Comparison of ENCODE assay signal across 14 cellular contexts in the genomic region with DNA sequence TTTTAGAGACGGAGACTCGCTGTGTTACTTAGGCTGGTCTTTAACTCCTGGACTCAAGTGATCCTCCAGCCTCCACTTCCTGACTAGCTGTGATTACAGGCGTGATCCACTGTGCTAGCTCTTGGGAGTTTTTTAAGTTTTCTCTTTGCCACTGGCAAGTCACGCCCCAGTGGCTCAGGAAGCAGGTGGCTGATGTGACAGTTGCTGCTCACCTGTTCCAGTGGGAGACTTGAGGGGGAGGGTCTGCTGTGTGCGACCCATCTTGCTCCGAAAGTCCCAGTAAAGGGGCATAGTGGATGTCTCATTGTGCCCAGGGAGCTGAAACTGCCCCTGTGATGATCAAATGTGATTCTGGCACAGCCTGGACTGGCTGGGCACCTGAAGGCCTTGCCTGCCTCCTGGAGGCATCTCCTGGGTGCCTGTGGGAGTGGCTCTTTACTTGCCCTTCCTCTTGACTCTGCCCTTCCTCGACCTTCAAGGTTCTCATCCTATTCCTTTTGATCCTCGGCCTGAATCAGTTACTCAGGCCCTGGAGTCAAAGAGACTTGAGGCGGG. TPM values are rescaled to one million over a fixed set of nuclear protein-coding genes. Genes with fewer than 3 reads are reported as not detected.
DNase-seq lines count a peak whose midpoint lies in the region; ATAC-seq, FAIRE-seq and TF ChIP-seq lines count a peak whose summit lies in the region.
"Had no signal": no experiment of that assay in that cellular context is flagged by ENCODE, and none has a peak within 500 bp of the region (broad histone marks: within the 10 kb centered on the region; RNA-seq: fewer than 3 reads in every experiment).

No MANE protein-coding gene starts in this region.

- H3K4me1 ChIP-seq in HEK293 (ENCODE audit: control insufficient read depth, insufficient read depth, low read length) (peaks cover 2% of the 10 kb centered on the region; the same call in 1 of the 2 replicates), K562 (replicated peaks in 1 of 2; ENCODE audit: control insufficient read depth in 2 of 2, insufficient read depth in 2 of 2, low read length in 2 of 2) (peaks cover 20 to 21% of the 10 kb centered on the region in 2 experiments)
- H3K4me1 ChIP-seq in naive thymus-derived CD4-positive, alpha-beta T cell (ENCODE audit: control insufficient read depth in 2 of 2, insufficient read depth in 2 of 2, low read length in 2 of 2): peaks cover 6 to 13% of the 10 kb centered on the region in 2 donors

- peak overlapping the region in 1 of 2 experiments; percentile 81; a peak in 2 of 4 replicates for H3K9ac ChIP-seq in K562 (ENCODE audit: insufficient read depth in 1 of 2, low read depth in 2 of 2, low read length in 2 of 2)

- no peaks in the 10 kb centered on the region for H3K27me3 ChIP-seq in K562 (ENCODE audit: control insufficient read depth in 2 of 2, insufficient read depth in 2 of 2, low read length in 2 of 2)
- H3K27me3 ChIP-seq in naive thymus-derived CD4-positive, alpha-beta T cell (ENCODE audit: control insufficient read depth in 2 of 2, insufficient read depth in 2 of 2, low read length in 2 of 2): no peaks in the 10 kb centered on the region

- H3K36me3 ChIP-seq in HEK293 (ENCODE audit: control insufficient read depth in 2 of 2, insufficient read depth in 1 of 2, low read length in 2 of 2) (peaks cover 0 to 5% of the 10 kb centered on the region in 2 experiments; a peak in 2 of 3 replicates), K562 (ENCODE audit: control insufficient read depth, insufficient read depth, low read length) (peaks cover 31% of the 10 kb centered on the region; the same call in 2 of the 3 replicates)
- no peaks in the 10 kb centered on the region for H3K36me3 ChIP-seq in naive thymus-derived CD4-positive, alpha-beta T cell (ENCODE audit: control insufficient read depth in 2 of 3, insufficient read depth in 3 of 3, low read length in 3 of 3)

- peak overlapping the region in 3 of 10 donors; percentile 17 to 45 (median 25) for H3K4me3 Mint-ChIP-seq in naive thymus-derived CD4-positive, alpha-beta T cell

- H3K4me2 ChIP-seq in K562 (ENCODE audit: insufficient read depth, low read length): no peak overlapping the region

- intact Hi-C loops in K562 (cut with micrococcal nuclease): no loop called here
- intact Hi-C loops in naive thymus-derived CD4-positive, alpha-beta T cell (cut with micrococcal nuclease): no loop called here

- 70% methylated on average over 9 of the region's 9 CpGs for WGBS in K562 (ENCODE audit: insufficient coverage, low coverage, missing lambda C conversion rate)

- H3K9me3 ChIP-seq in HEK293 (ENCODE audit: control insufficient read depth, insufficient read depth, low read depth, low read length): no peaks in the 10 kb centered on the region
- H3K9me3 ChIP-seq in K562 (replicated peaks; ENCODE audit: control insufficient read depth, insufficient read depth, low read depth, low read length): no peaks in the 10 kb centered on the region; the same call in 1 of the 2 replicates
- H3K9me3 ChIP-seq in naive thymus-derived CD4-positive, alpha-beta T cell (ENCODE audit: control insufficient read depth in 2 of 3, low read length in 3 of 3): no peaks in the 10 kb centered on the region

- peaks cover 25 to 66% (median 56%) of the 10 kb centered on the region in 7 donors for H3K4me1 Mint-ChIP-seq in naive thymus-derived CD4-positive, alpha-beta T cell

- peaks cover 8% of the 10 kb centered on the region for H3K9me1 ChIP-seq in K562 (ENCODE audit: control insufficient read depth, insufficient read depth, low read length)

- H3K27ac Mint-ChIP-seq in naive thymus-derived CD4-positive, alpha-beta T cell: peak overlapping the region in 6 of 9 donors; percentile 14 to 69 (median 56)

- no peak for TF ChIP-seq CTCF in HEK293 (tag by site-specific recombination; IDR thresholded peaks at IDR 0.05)
- TF ChIP-seq CTCF in K562 (IDR thresholded peaks at IDR 0.05 in 2 of 3, conservative IDR thresholded peaks at IDR 0.05 in 1 of 3; ENCODE audit: insufficient read depth in 2 of 3, low read depth in 1 of 3, low read length in 3 of 3): no peak
- TF ChIP-seq CTCF in omental fat pad (IDR thresholded peaks at IDR 0.05): no peak

- H3K4me3 ChIP-seq in HEK293 (ENCODE audit: low read depth, low read length): no peak overlapping the region
- no peak overlapping the region for H3K4me3 ChIP-seq in K562
- H3K4me3 ChIP-seq in naive thymus-derived CD4-positive, alpha-beta T cell (ENCODE audit: low read length): no peak overlapping the region

- H3K79me2 ChIP-seq in K562 (ENCODE audit: control insufficient read depth, insufficient read depth, low read length): peaks cover 91% of the 10 kb centered on the region

- H4K20me1 ChIP-seq in K562 (replicated peaks; ENCODE audit: control insufficient read depth, insufficient read depth, low read length): peaks cover 27% of the 10 kb centered on the region

- H3K9me3 Mint-ChIP-seq in naive thymus-derived CD4-positive, alpha-beta T cell: no peaks in the 10 kb centered on the region

- H3K27ac ChIP-seq in HEK293 (ENCODE audit: extremely low read depth, low read depth, low read length): no peak overlapping the region
- H3K27ac ChIP-seq in K562 (ENCODE audit: extremely low read depth, low read depth, low read length): peak overlapping the region; percentile 28; the same call in 1 of the 3 replicates
- peak overlapping the region; percentile 46 for H3K27ac ChIP-seq in naive thymus-derived CD4-positive, alpha-beta T cell (ENCODE audit: low read depth, low read length)

- peak; percentile 56 for DNase-seq in Caki2 (ENCODE audit: low read depth)
- no peak for DNase-seq in K562 (ENCODE audit: extremely low read depth in 1 of 4, low spot score in 3 of 4)
- DNase-seq in naive thymus-derived CD4-positive, alpha-beta T cell: no peak
- DNase-seq in mucosa of gallbladder (ENCODE audit: low spot score): no peak
- DNase-seq in stimulated activated CD8-positive, alpha-beta memory T cell treated with anti-CD3 and anti-CD28 coated beads, Interleukin-4, amount 100 ng/mL, for 48 hours: no peak
- DNase-seq in globus pallidus (ENCODE audit: low spot score): no peak
- DNase-seq in omental fat pad (ENCODE audit: low spot score): no peak
- DNase-seq: activated naive CD4-positive, alpha-beta T cell; DMS 273 treated with DMSO at 0.1 percent for 48 hours; hippocampal formation; IMR-90; NCI-H774; T-helper 9 cell had no signal

- in situ Hi-C loops in Caki2 (cut with HindIII; ENCODE audit: low pct_unique_long_range_greater_than_20kb, low sequenced_read_pairs) (no loop called here), K562 (cut with MboI) (no loop called here)

- TF ChIP-seq EP300 in K562 (IDR thresholded peaks at IDR 0.05; ENCODE audit: low read length): no peak

- ATAC-seq in K562 (no peak), omental fat pad (ENCODE audit: low FRiP score) (no peak)
- ATAC-seq in naive thymus-derived CD4-positive, alpha-beta T cell: no peak

- CTCF ChIA-PET in HEK293 (lab: Yijun Ruan, JAX): interaction anchor here (0.6 kb wide), 1 partner anchor 275 kb away, joined by 3 read pairs; no protein-coding TSS in a partner anchor
- CTCF ChIA-PET in K562 (lab: Yijun Ruan, JAX; ENCODE audit: low intra/inter-chr PET ratio): no interaction called here
- CTCF ChIA-PET in naive thymus-derived CD4-positive, alpha-beta T cell (lab: Charles Lee): interaction anchor here (0.6 to 1.9 kb wide), 3 partner anchors 12 to 116 kb away, joined by 3 to 7 read pairs (median 5); no protein-coding TSS in a partner anchor

- peaks cover 0 to 4% (median 0%) of the 10 kb centered on the region in 5 donors for H3K36me3 Mint-ChIP-seq in naive thymus-derived CD4-positive, alpha-beta T cell

- no peak for FAIRE-seq in K562 (lab: Jason Lieb, UNC)

- POLR2A ChIA-PET in HEK293 (lab: Yijun Ruan, JAX) (interaction anchor here (0.6 kb wide), 1 partner anchor 9 kb away, joined by 4 read pairs; no protein-coding TSS in a partner anchor), K562 (lab: Yijun Ruan, JAX) (interaction anchor here (1.5 kb wide), 1 partner anchor 14 kb away, joined by 3 read pairs; no protein-coding TSS in a partner anchor)
- POLR2A ChIA-PET in naive thymus-derived CD4-positive, alpha-beta T cell (lab: Charles Lee): no interaction called here

- H2AFZ ChIP-seq in K562 (ENCODE audit: low read depth, low read length): no peak overlapping the region

- no TSS peak for BruUV-seq in K562 (replicated peaks; lab: Mats Ljungman, UMichigan)

- no peaks in the 10 kb centered on the region for H3K27me3 Mint-ChIP-seq in naive thymus-derived CD4-positive, alpha-beta T cell

- TF ChIP-seq POLR2A in K562 (conservative IDR thresholded peaks at IDR 0.05): no peak

- TF ChIP-seq RAD21 in K562 (CRISPR knock-in tag; conservative IDR thresholded peaks at IDR 0.05 in 1 of 2, IDR thresholded peaks at IDR 0.05 in 1 of 2): no peak

RNA-seq across cellular contexts. Expression of a gene that starts 7.8 kb away (rescaled TPM):
- total RNA-seq in Caki2 (2014; rRNA removed; shearing (Covaris generic); ENCODE audit: low replicate concordance): 76.1 and 109 TPM in 2 replicates
- total RNA-seq in K562 (2011; cell fraction: chromatin; rRNA removed; ENCODE audit: low replicate concordance): 239 and 474 TPM in 2 replicates
- total RNA-seq in K562 (2011; cell fraction: nucleolus; rRNA removed): 201 and 202 TPM in 2 replicates
- total RNA-seq in K562 (2011; cell fraction: nucleoplasm; rRNA removed): 194 and 219 TPM in 2 replicates
- 125 and 134 TPM in 2 replicates for total RNA-seq in K562 (2014; rRNA removed)
- 45.7 and 48.4 TPM in 2 replicates for total RNA-seq in K562 (2014; rRNA removed; fragmentation: Illumina TruSeq; extraction: Trizol)
- 52.1 and 54.1 TPM in 2 replicates for total RNA-seq in K562 (2015; rRNA removed; fragmentation: Illumina TruSeq; extraction: Trizol)
- 194 and 207 TPM in 2 replicates for total RNA-seq in K562 (2021)
- polyA plus RNA-seq in K562 (2011; rRNA removed): 40.7 and 69.1 TPM in 2 replicates
- 50.9 and 53.3 TPM in 2 replicates for polyA plus RNA-seq in K562 (2011; cell fraction: cytosol; rRNA removed)
- polyA plus RNA-seq in K562 (2011; cell fraction: nucleus; rRNA removed): 84.2 and 133 TPM in 2 replicates
- polyA plus RNA-seq in K562 (2012): 118 and 172 TPM in 2 replicates
- 98.6 and 118 TPM in 2 replicates for polyA plus RNA-seq in K562 (2014; fragmentation: Illumina TruSeq; extraction: Trizol)
- polyA plus RNA-seq in K562 (2014; fragmentation: Nextera tagmentation; extraction: Ambion mirVana): 10 to 100 TPM; 19.3 to 24.8 TPM
- polyA plus RNA-seq in K562 (2014; rRNA removed): 68.9 and 84.5 TPM in 2 replicates
- polyA minus RNA-seq in K562 (2011; rRNA and poly(A)+ RNA removed): 91.0 and 105 TPM in 2 replicates
- polyA minus RNA-seq in K562 (2011; cell fraction: cytosol; rRNA and poly(A)+ RNA removed): 157 and 194 TPM in 2 replicates
- 68.0 and 102 TPM in 2 replicates for polyA minus RNA-seq in K562 (2011; cell fraction: nucleus; rRNA and poly(A)+ RNA removed)
- 100 to 1,000 TPM in 4 of 5 experiments, 10 to 100 TPM in 1; 96.0 to 126 (median 104) TPM for total RNA-seq in naive thymus-derived CD4-positive, alpha-beta T cell
- 10 to 100 TPM; 11.8 to 33.9 TPM for polyA plus RNA-seq in naive thymus-derived CD4-positive, alpha-beta T cell
- total RNA-seq in mucosa of gallbladder: 95.5 TPM
- 10 to 100 TPM; 42.4 to 89.9 (median 57.8) TPM for total RNA-seq in omental fat pad

RNA-seq across cellular contexts. Expression of a gene that starts 40.0 kb away (rescaled TPM):
- total RNA-seq in Caki2 (2014; rRNA removed; shearing (Covaris generic); ENCODE audit: low replicate concordance): 60.3 and 60.8 TPM in 2 replicates
- total RNA-seq in K562 (2011; cell fraction: chromatin; rRNA removed; ENCODE audit: low replicate concordance): 9.9 and 25.8 TPM in 2 replicates
- 30.1 and 31.0 TPM in 2 replicates for total RNA-seq in K562 (2011; cell fraction: nucleolus; rRNA removed)
- total RNA-seq in K562 (2011; cell fraction: nucleoplasm; rRNA removed): 14.4 and 15.4 TPM in 2 replicates
- total RNA-seq in K562 (2014; rRNA removed): 29.4 and 32.7 TPM in 2 replicates
- 18.5 and 19.9 TPM in 2 replicates for total RNA-seq in K562 (2014; rRNA removed; fragmentation: Illumina TruSeq; extraction: Trizol)
- 20.2 and 20.7 TPM in 2 replicates for total RNA-seq in K562 (2015; rRNA removed; fragmentation: Illumina TruSeq; extraction: Trizol)
- 23.8 and 24.7 TPM in 2 replicates for total RNA-seq in K562 (2021)
- 11.0 and 13.2 TPM in 2 replicates for polyA plus RNA-seq in K562 (2011; rRNA removed)
- 10.3 and 20.8 TPM in 2 replicates for polyA plus RNA-seq in K562 (2011; cell fraction: cytosol; rRNA removed)
- polyA plus RNA-seq in K562 (2011; cell fraction: nucleus; rRNA removed): 7.8 and 11.2 TPM in 2 replicates
- polyA plus RNA-seq in K562 (2012): 17.4 and 20.2 TPM in 2 replicates
- 13.8 and 13.9 TPM in 2 replicates for polyA plus RNA-seq in K562 (2014; fragmentation: Illumina TruSeq; extraction: Trizol)
- polyA plus RNA-seq in K562 (2014; fragmentation: Nextera tagmentation; extraction: Ambion mirVana): 1 to 10 TPM; 2.4 to 3.2 TPM
- polyA plus RNA-seq in K562 (2014; rRNA removed): 16.3 and 17.5 TPM in 2 replicates
- polyA minus RNA-seq in K562 (2011; rRNA and poly(A)+ RNA removed): 2.6 and 2.9 TPM in 2 replicates
- polyA minus RNA-seq in K562 (2011; cell fraction: cytosol; rRNA and poly(A)+ RNA removed): 4.8 and 6.6 TPM in 2 replicates
- 5.7 and 7.8 TPM in 2 replicates for polyA minus RNA-seq in K562 (2011; cell fraction: nucleus; rRNA and poly(A)+ RNA removed)
- total RNA-seq in naive thymus-derived CD4-positive, alpha-beta T cell: 10 to 100 TPM; 15.8 to 33.4 (median 24.7) TPM
- 10 to 100 TPM; 27.1 to 47.5 TPM for polyA plus RNA-seq in naive thymus-derived CD4-positive, alpha-beta T cell
- total RNA-seq in mucosa of gallbladder: 23.8 TPM
- 10 to 100 TPM; 14.7 to 22.1 (median 20.3) TPM for total RNA-seq in omental fat pad

RNA-seq across cellular contexts. Expression of a gene that starts 40.2 kb away (rescaled TPM):
- total RNA-seq in Caki2 (2014; rRNA removed; shearing (Covaris generic); ENCODE audit: low replicate concordance): 102 and 129 TPM in 2 replicates
- total RNA-seq in K562 (2011; cell fraction: chromatin; rRNA removed; ENCODE audit: low replicate concordance): 41.8 and 150 TPM in 2 replicates
- total RNA-seq in K562 (2011; cell fraction: nucleolus; rRNA removed): 200 and 225 TPM in 2 replicates
- total RNA-seq in K562 (2011; cell fraction: nucleoplasm; rRNA removed): 96.4 and 107 TPM in 2 replicates
- 65.2 and 80.4 TPM in 2 replicates for total RNA-seq in K562 (2014; rRNA removed)
- total RNA-seq in K562 (2014; rRNA removed; fragmentation: Illumina TruSeq; extraction: Trizol): 10.3 and 12.1 TPM in 2 replicates
- 31.6 and 32.5 TPM in 2 replicates for total RNA-seq in K562 (2015; rRNA removed; fragmentation: Illumina TruSeq; extraction: Trizol)
- 51.6 and 56.3 TPM in 2 replicates for total RNA-seq in K562 (2021)
- 40.5 and 69.1 TPM in 2 replicates for polyA plus RNA-seq in K562 (2011; rRNA removed)
- polyA plus RNA-seq in K562 (2011; cell fraction: cytosol; rRNA removed): 114 and 210 TPM in 2 replicates
- 175 and 177 TPM in 2 replicates for polyA plus RNA-seq in K562 (2011; cell fraction: nucleus; rRNA removed)
- polyA plus RNA-seq in K562 (2012): 41.2 and 77.2 TPM in 2 replicates
- 20.4 and 44.1 TPM in 2 replicates for polyA plus RNA-seq in K562 (2014; fragmentation: Illumina TruSeq; extraction: Trizol)
- polyA plus RNA-seq in K562 (2014; fragmentation: Nextera tagmentation; extraction: Ambion mirVana): 1 to 10 TPM; 1.3 to 2.2 TPM
- 64.3 and 74.2 TPM in 2 replicates for polyA plus RNA-seq in K562 (2014; rRNA removed)
- 15.6 and 19.6 TPM in 2 replicates for polyA minus RNA-seq in K562 (2011; rRNA and poly(A)+ RNA removed)
- polyA minus RNA-seq in K562 (2011; cell fraction: cytosol; rRNA and poly(A)+ RNA removed): 56.2 and 63.8 TPM in 2 replicates
- polyA minus RNA-seq in K562 (2011; cell fraction: nucleus; rRNA and poly(A)+ RNA removed): 26.0 and 30.7 TPM in 2 replicates
- 10 to 100 TPM; 20.5 to 27.9 (median 26.2) TPM for total RNA-seq in naive thymus-derived CD4-positive, alpha-beta T cell
- polyA plus RNA-seq in naive thymus-derived CD4-positive, alpha-beta T cell: 10 to 100 TPM; 11.7 to 12.9 TPM
- total RNA-seq in mucosa of gallbladder: 76.8 TPM
- 10 to 100 TPM; 31.0 to 52.4 (median 39.1) TPM for total RNA-seq in omental fat pad
